Comparison of ENCODE assay signal across 1 cellular context in genomic region chr16:48352648-48353347, GRCh38.
TF ChIP-seq lines count a peak whose summit lies in the region.

No MANE protein-coding gene starts in this region.

TF ChIP-seq in IMR-90, 13 proteins besides CTCF, POLR2A, EP300 and RAD21:
- TF ChIP-seq SMC3 (IDR thresholded peaks at IDR 0.05; ENCODE audit: low read depth, low read length): no peak
- no peak for TF ChIP-seq MAFK (IDR thresholded peaks at IDR 0.05; ENCODE audit: low read depth, low read length)
- TF ChIP-seq CHD1 (IDR thresholded peaks at IDR 0.05; ENCODE audit: low read depth, low read length): no peak
- TF ChIP-seq CEBPB (IDR thresholded peaks at IDR 0.05; ENCODE audit: low read depth, low read length): 0 out of 2 replicates have a peak, but pooled peaks have one; percentile 20
